15 cellular contexts compared by ENCODE assay signal in the genomic region with DNA sequence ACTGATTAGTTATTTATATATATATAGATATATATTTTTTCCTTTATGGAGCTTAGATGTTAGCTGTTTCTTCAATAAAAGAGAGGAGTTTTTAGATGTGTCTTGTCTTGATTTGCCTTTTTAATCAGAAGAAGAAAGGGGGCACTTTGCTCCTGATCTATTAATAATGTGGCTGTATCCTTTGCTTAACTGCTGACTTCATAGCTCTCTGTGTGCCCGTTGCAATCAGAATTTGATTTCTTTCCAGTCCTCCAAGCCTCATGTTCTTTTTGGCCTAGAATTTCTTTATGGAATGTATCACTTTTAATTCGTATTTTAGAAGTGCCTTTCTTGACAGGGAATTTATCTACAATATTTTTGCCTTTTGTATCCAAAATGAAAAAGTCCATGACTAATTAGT.
"Had no signal": no experiment of that assay in that cellular context is flagged by ENCODE, and none has a peak within 500 bp of the region (broad histone marks: within the 10 kb centered on the region; RNA-seq: fewer than 3 reads in every experiment).

No MANE protein-coding gene starts in this region.

- H3K36me3 ChIP-seq: upper lobe of right lung had no signal

- H3K27ac ChIP-seq: coronary artery, upper lobe of right lung had no signal

- H3K27ac Mint-ChIP-seq: activated naive CD4-positive, alpha-beta T cell treated with anti-CD3 and anti-CD28 coated beads, Interleukin-2, amount 50 U/mL, for 72 hours; activated T-helper 1 cell treated with anti-CD3 and anti-CD28 coated beads, Interleukin-12 subunit alpha, Interleukin-12 subunit beta, Interleukin-2, Interleukin-4 antibody, amounts not matched to agents 30 ng/mL and 10 ng/mL and 1 ng/mL, durations not matched to agents 14 hours and 24 hours and 36 hours; nephron progenitor cell; stimulated activated naive CD8-positive, alpha-beta T cell treated with anti-CD3 and anti-CD28 coated beads, Interleukin-15, amount 100 ng/mL, for 72 hours had no signal

- H3K4me1 ChIP-seq: upper lobe of right lung had no signal

- H3K4me1 Mint-ChIP-seq: stimulated activated naive CD8-positive, alpha-beta T cell treated with anti-CD3 and anti-CD28 coated beads, Interleukin-15, amount 100 ng/mL, for 72 hours had no signal

- H3K4me3 ChIP-seq: coronary artery, upper lobe of right lung had no signal

- H3K9me3 ChIP-seq: upper lobe of right lung had no signal

- H3K27me3 ChIP-seq: upper lobe of right lung had no signal

- ATAC-seq: activated naive CD4-positive, alpha-beta T cell treated with anti-CD3 and anti-CD28 coated beads, Interleukin-2, amount 50 U/mL, for 72 hours; stimulated activated naive CD8-positive, alpha-beta T cell treated with anti-CD3 and anti-CD28 coated beads, Interleukin-15, amount 100 ng/mL, for 72 hours; upper lobe of right lung had no signal

- H3K9me3 Mint-ChIP-seq: activated T-helper 1 cell treated with anti-CD3 and anti-CD28 coated beads, Interleukin-12 subunit alpha, Interleukin-12 subunit beta, Interleukin-2, Interleukin-4 antibody, amounts not matched to agents 30 ng/mL and 10 ng/mL and 1 ng/mL, durations not matched to agents 14 hours and 24 hours and 36 hours had no signal

- H3K4me3 Mint-ChIP-seq: activated T-helper 1 cell treated with anti-CD3 and anti-CD28 coated beads, Interleukin-12 subunit alpha, Interleukin-12 subunit beta, Interleukin-2, Interleukin-4 antibody, amounts not matched to agents 30 ng/mL and 10 ng/mL and 1 ng/mL, durations not matched to agents 14 hours and 24 hours and 36 hours; nephron progenitor cell; stimulated activated naive CD8-positive, alpha-beta T cell treated with anti-CD3 and anti-CD28 coated beads, Interleukin-15, amount 100 ng/mL, for 72 hours had no signal

- H3K36me3 Mint-ChIP-seq: activated naive CD4-positive, alpha-beta T cell treated with anti-CD3 and anti-CD28 coated beads, Interleukin-2, amount 50 U/mL, for 72 hours had no signal

- DNase-seq: activated CD4-positive, alpha-beta T cell treated with anti-CD3 and anti-CD28 coated beads, Interleukin-2, amount 50 U/mL, for 48 hours; activated gamma-delta T cell treated with Interleukin-2 at 50 U/mL for 16 hours; hypothalamus; midbrain; nephron progenitor cell; occipital lobe; small intestine; stimulated activated CD4-positive, alpha-beta T cell treated with anti-CD3 and anti-CD28 coated beads, Interleukin-15, amount 100 ng/mL, for 24 hours; stimulated activated CD4-positive, alpha-beta T cell treated with anti-CD3 and anti-CD28 coated beads, Interleukin-2, amount 100 ng/mL, for 48 hours; stimulated activated naive CD8-positive, alpha-beta T cell treated with anti-CD3 and anti-CD28 coated beads, Interleukin-15, amount 100 ng/mL, for 72 hours; SW 1271; upper lobe of right lung had no signal
